Comparison of ENCODE assay signal across 22 cellular contexts in the genomic region with DNA sequence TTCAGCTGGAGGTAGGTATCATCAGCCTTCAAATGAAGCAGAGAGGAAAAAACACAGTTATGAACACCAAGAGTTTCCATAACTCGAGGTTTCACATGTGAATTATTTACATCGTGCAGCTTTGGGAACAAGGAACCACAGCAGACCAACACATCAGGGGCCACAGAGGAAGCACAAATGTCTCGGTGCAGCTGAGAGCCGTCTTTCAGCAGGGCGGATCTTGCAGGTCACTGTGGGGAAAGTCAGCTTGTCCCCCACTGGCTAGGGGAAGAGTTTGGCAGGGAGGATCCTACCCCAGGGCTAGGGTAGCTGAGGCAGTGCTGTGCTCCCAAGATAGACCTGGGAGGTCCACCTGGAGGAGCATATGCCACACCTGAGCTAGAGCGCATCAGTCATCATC.
"Had no signal": no experiment of that assay in that cellular context is flagged by ENCODE, and none has a peak within 500 bp of the region (broad histone marks: within the 10 kb centered on the region; RNA-seq: fewer than 3 reads in every experiment).

No MANE protein-coding gene starts in this region.

- H3K27me3 ChIP-seq: body of pancreas, hepatocyte, testis had no signal

- H3K27ac ChIP-seq: body of pancreas, foreskin keratinocyte had no signal

- H3K4me3 ChIP-seq: body of pancreas, hepatocyte, testis had no signal

- H3K9me3 Mint-ChIP-seq: activated naive CD8-positive, alpha-beta T cell treated with anti-CD3 and anti-CD28 coated beads, Interleukin-2, amount 50 U/mL, for 24 hours; activated T-helper 1 cell treated with anti-CD3 and anti-CD28 coated beads, Interleukin-12 subunit alpha, Interleukin-12 subunit beta, Interleukin-2, Interleukin-4 antibody, amounts not matched to agents 30 ng/mL and 10 ng/mL and 1 ng/mL, durations not matched to agents 14 hours and 24 hours and 36 hours; nephron; T-cell had no signal

- H3K4me1 ChIP-seq: body of pancreas, foreskin keratinocyte had no signal

- H3K27ac Mint-ChIP-seq: activated CD8-positive, alpha-beta T cell treated with anti-CD3 and anti-CD28 coated beads, Interleukin-2, amount 10 ng/mL, durations not matched to agents 7 days and 5 days; activated naive CD8-positive, alpha-beta T cell treated with anti-CD3 and anti-CD28 coated beads, Interleukin-2, amount 50 U/mL, for 24 hours; activated T-helper 1 cell treated with anti-CD3 and anti-CD28 coated beads, Interleukin-12 subunit alpha, Interleukin-12 subunit beta, Interleukin-2, Interleukin-4 antibody, amounts not matched to agents 30 ng/mL and 10 ng/mL and 1 ng/mL, durations not matched to agents 14 hours and 24 hours and 36 hours; T-cell had no signal

- H3K79me2 ChIP-seq: hepatocyte had no signal

- DNase-seq: activated CD4-positive, alpha-beta T cell treated with anti-CD3 and anti-CD28 coated beads for 1 hour; activated CD4-positive, alpha-beta T cell treated with anti-CD3 and anti-CD28 coated beads, Interleukin-2, amount 50 U/mL, for 1 hour; activated CD8-positive, alpha-beta T cell treated with anti-CD3 and anti-CD28 coated beads, Interleukin-2, amount 10 ng/mL, durations not matched to agents 7 days and 5 days; activated gamma-delta T cell; activated naive CD4-positive, alpha-beta T cell treated with anti-CD3 and anti-CD28 coated beads, Interleukin-2, amount 50 U/mL, for 16 hours; activated naive CD8-positive, alpha-beta T cell treated with anti-CD3 and anti-CD28 coated beads, Interleukin-2, amount 50 U/mL, for 24 hours; caudate nucleus; dermis blood vessel endothelial cell; effector CD8-positive, alpha-beta T cell; foreskin keratinocyte; glutamatergic neuron; kidney glomerular epithelial cell; left ventricle myocardium superior; retina; stimulated activated CD4-positive, alpha-beta T cell treated with anti-CD3 and anti-CD28 coated beads, Interleukin-4, amount 100 ng/mL, for 1 hour; stimulated activated naive CD4-positive, alpha-beta T cell; T-cell had no signal

- H3K4me2 ChIP-seq: hepatocyte had no signal

- H3K9me3 ChIP-seq: body of pancreas, testis had no signal

- H3K4me3 Mint-ChIP-seq: activated CD8-positive, alpha-beta T cell treated with anti-CD3 and anti-CD28 coated beads, Interleukin-2, amount 10 ng/mL, durations not matched to agents 7 days and 5 days; activated naive CD8-positive, alpha-beta T cell treated with anti-CD3 and anti-CD28 coated beads, Interleukin-2, amount 50 U/mL, for 24 hours; activated T-helper 1 cell treated with anti-CD3 and anti-CD28 coated beads, Interleukin-12 subunit alpha, Interleukin-12 subunit beta, Interleukin-2, Interleukin-4 antibody, amounts not matched to agents 30 ng/mL and 10 ng/mL and 1 ng/mL, durations not matched to agents 14 hours and 24 hours and 36 hours; nephron; T-cell had no signal

- H3K4me1 Mint-ChIP-seq: T-cell had no signal

- ATAC-seq: activated CD8-positive, alpha-beta T cell treated with anti-CD3 and anti-CD28 coated beads, Interleukin-2, amount 10 ng/mL, durations not matched to agents 7 days and 5 days; activated naive CD8-positive, alpha-beta T cell treated with anti-CD3 and anti-CD28 coated beads, Interleukin-2, amount 50 U/mL, for 24 hours; body of pancreas; foreskin keratinocyte; left ventricle myocardium superior; T-cell had no signal

- H3K27me3 Mint-ChIP-seq: activated naive CD8-positive, alpha-beta T cell treated with anti-CD3 and anti-CD28 coated beads, Interleukin-2, amount 50 U/mL, for 24 hours; T-cell had no signal

- H2AFZ ChIP-seq: hepatocyte had no signal
